Comparison of ENCODE assay signal across 15 cellular contexts in genomic region chr10:124691448-124692435, GRCh38. TPM values are rescaled to one million over a fixed set of nuclear protein-coding genes. Genes with fewer than 3 reads are reported as not detected.
DNase-seq lines count a peak whose midpoint lies in the region; ATAC-seq and TF ChIP-seq lines count a peak whose summit lies in the region.
"Had no signal": no experiment of that assay in that cellular context is flagged by ENCODE, and none has a peak within 500 bp of the region (broad histone marks: within the 10 kb centered on the region; RNA-seq: fewer than 3 reads in every experiment).

No MANE protein-coding gene starts in this region.

- no peak overlapping the region for H3K18ac ChIP-seq in trophoblast cell (ENCODE audit: low read length)

- H2BK5ac ChIP-seq in trophoblast cell (ENCODE audit: low read depth, low read length, poor library complexity): no peak overlapping the region

- ATAC-seq in CD4-positive, alpha-beta T cell (ENCODE audit: poor library complexity): no peak
- ATAC-seq in effector memory CD8-positive, alpha-beta T cell (replicated peaks): no peak
- ATAC-seq in HG02885 (IDR thresholded peaks at IDR 0.05; ENCODE audit: poor library complexity, unreplicated experiment) (no peak), GM21825 (IDR thresholded peaks at IDR 0.05; ENCODE audit: unreplicated experiment) (no peak)
- ATAC-seq: esophagus mucosa, left lobe of liver, WTC11 had no signal

- no peaks in the 10 kb centered on the region for H3K27me3 ChIP-seq in CD4-positive, alpha-beta T cell (ENCODE audit: control insufficient read depth, insufficient read depth, low read length)
- no peaks in the 10 kb centered on the region for H3K27me3 ChIP-seq in trophoblast cell (ENCODE audit: insufficient read depth, low read length)
- H3K27me3 ChIP-seq: transverse colon had no signal

- no peak overlapping the region for H3K9ac ChIP-seq in trophoblast cell (ENCODE audit: low read length)

- no peaks in the 10 kb centered on the region for H3K79me2 ChIP-seq in trophoblast cell (ENCODE audit: control insufficient read depth, insufficient read depth, low read length, poor library complexity)

- peaks cover 14 to 19% of the 10 kb centered on the region in 2 experiments for H3K36me3 ChIP-seq in trophoblast cell (ENCODE audit: control insufficient read depth in 1 of 2, insufficient read depth in 2 of 2, low read length in 2 of 2)
- H3K36me3 ChIP-seq: prostate gland had no signal

- H3K27ac ChIP-seq in CD4-positive, alpha-beta T cell (ENCODE audit: low read depth, low read length): no peak overlapping the region
- no peak overlapping the region for H3K27ac ChIP-seq in trophoblast cell (ENCODE audit: low read depth, low read length)
- H3K27ac ChIP-seq: PC-9, prostate gland, transverse colon had no signal

- H2AK5ac ChIP-seq in trophoblast cell (ENCODE audit: low read length): no peak overlapping the region

- no peak overlapping the region for H2BK120ac ChIP-seq in trophoblast cell (ENCODE audit: insufficient read depth, low read length, poor library complexity)

- H3K4me1 ChIP-seq in trophoblast cell (ENCODE audit: control insufficient read depth in 1 of 2, insufficient read depth in 2 of 2, low read length in 2 of 2): peaks cover 4 to 11% of the 10 kb centered on the region in 2 experiments
- H3K4me1 ChIP-seq: prostate gland had no signal

- no peak for DNase-seq in CD4-positive, alpha-beta T cell
- DNase-seq in NCI-H146 treated with DMSO at 0.1 percent for 48 hours (lab: John Stamatoyannopoulos, UW; ENCODE audit: unreplicated experiment) (peak; percentile 19), trophoblast cell (no peak), NCI-H2107 treated with DMSO at 0.1 percent for 48 hours (lab: John Stamatoyannopoulos, UW; ENCODE audit: unreplicated experiment) (no peak), putamen (ENCODE audit: low spot score) (no peak)
- no peak for DNase-seq in effector memory CD8-positive, alpha-beta T cell
- DNase-seq: NCI-H446, PC-9, transverse colon had no signal

- no peak overlapping the region for H3K4me3 ChIP-seq in trophoblast cell (ENCODE audit: low read depth, low read length)
- H3K4me3 ChIP-seq: PC-9, prostate gland, transverse colon had no signal

- WGBS in trophoblast cell (ENCODE audit: extremely low coverage, insufficient coverage, insufficient read length): no CpG with 5 or more reads among the region's 17 CpGs

- H4K91ac ChIP-seq in trophoblast cell (ENCODE audit: low read depth, low read length): no peak overlapping the region

- H3K4me1 Mint-ChIP-seq in CD4-positive, alpha-beta T cell (ENCODE audit: low read depth): peaks cover 71% of the 10 kb centered on the region
- peaks cover 62 to 76% of the 10 kb centered on the region in 2 donors for H3K4me1 Mint-ChIP-seq in effector memory CD8-positive, alpha-beta T cell (ENCODE audit: low read depth in 2 of 2)

- peak overlapping the region; percentile 56 for H3K27ac Mint-ChIP-seq in CD4-positive, alpha-beta T cell
- H3K27ac Mint-ChIP-seq in effector memory CD8-positive, alpha-beta T cell: peak overlapping the region; percentile 91 to 96
- H3K27ac Mint-ChIP-seq: WTC11 had no signal

- H3K36me3 Mint-ChIP-seq in CD4-positive, alpha-beta T cell (ENCODE audit: low read depth): peaks cover 55% of the 10 kb centered on the region
- peaks cover 61% of the 10 kb centered on the region for H3K36me3 Mint-ChIP-seq in effector memory CD8-positive, alpha-beta T cell (ENCODE audit: insufficient read depth)

- H3K79me1 ChIP-seq in trophoblast cell (ENCODE audit: low read length): peaks cover 7% of the 10 kb centered on the region

- intact Hi-C loops in CD4-positive, alpha-beta T cell (cut with DNase I, micrococcal nuclease): no loop called here

- H3K4ac ChIP-seq in trophoblast cell (ENCODE audit: low read depth, low read length): no peak overlapping the region

- no peaks in the 10 kb centered on the region for H3K9me3 ChIP-seq in CD4-positive, alpha-beta T cell (ENCODE audit: control insufficient read depth, low read length)
- peaks cover under 1% of the 10 kb centered on the region for H3K9me3 ChIP-seq in trophoblast cell (ENCODE audit: insufficient read depth, low read depth, low read length)
- H3K9me3 ChIP-seq: prostate gland, transverse colon had no signal

- CTCF ChIA-PET in CD4-positive, alpha-beta T cell (lab: Charles Lee): interaction anchor here (1.1 to 3.5 kb wide), 5 partner anchors 14 to 50 kb away, joined by 3 to 19 read pairs (median 4); no protein-coding TSS in a partner anchor

- H3K4me2 ChIP-seq in trophoblast cell (ENCODE audit: low read length): no peak overlapping the region
- H3K4me2 ChIP-seq: PC-9 had no signal

- H3K27me3 Mint-ChIP-seq in CD4-positive, alpha-beta T cell: no peaks in the 10 kb centered on the region
- H3K27me3 Mint-ChIP-seq in effector memory CD8-positive, alpha-beta T cell: no peaks in the 10 kb centered on the region

- TF ChIP-seq CTCF in CD4-positive, alpha-beta T cell (IDR thresholded peaks at IDR 0.05): no peak

- H4K12ac ChIP-seq in trophoblast cell (ENCODE audit: low read depth, low read length): no peak overlapping the region

- H4K8ac ChIP-seq in trophoblast cell (ENCODE audit: low read depth, low read length): no peak overlapping the region

- H2BK12ac ChIP-seq in trophoblast cell (ENCODE audit: low read length): no peak overlapping the region

- H3K9me3 Mint-ChIP-seq in CD4-positive, alpha-beta T cell: no peaks in the 10 kb centered on the region
- no peaks in the 10 kb centered on the region for H3K9me3 Mint-ChIP-seq in effector memory CD8-positive, alpha-beta T cell
- H3K9me3 Mint-ChIP-seq: WTC11 had no signal

- H2AFZ ChIP-seq in trophoblast cell (ENCODE audit: insufficient read depth, low read length, poor library complexity): peak overlapping the region; percentile 12
- H2AFZ ChIP-seq: PC-9 had no signal

- H3K4me3 Mint-ChIP-seq in CD4-positive, alpha-beta T cell: no peak overlapping the region
- H3K4me3 Mint-ChIP-seq in effector memory CD8-positive, alpha-beta T cell: peak overlapping the region; percentile 58 to 71
- H3K4me3 Mint-ChIP-seq: WTC11 had no signal

- H3K23ac ChIP-seq in trophoblast cell (ENCODE audit: low read length): no peak overlapping the region

- POLR2A ChIA-PET in CD4-positive, alpha-beta T cell (lab: Charles Lee): interaction anchor here (1.2 to 1.4 kb wide), 2 partner anchors 27 to 42 kb away, joined by 3 to 4 read pairs; no protein-coding TSS in a partner anchor

- H3K14ac ChIP-seq in trophoblast cell (ENCODE audit: low read length): no peak overlapping the region

RNA-seq across cellular contexts. Expression of gene FAM53B, which starts 52.4 kb away (rescaled TPM):
- total RNA-seq in CD4-positive, alpha-beta T cell: 10 to 100 TPM; 32.9 to 33.6 TPM
- 5.8 and 6.2 TPM in 2 replicates for polyA plus RNA-seq in trophoblast cell (2013)
